Comparison of ENCODE assay signal across 2 cellular contexts in genomic region chr19:8022275-8022674, GRCh38.
TF ChIP-seq lines count a peak whose summit lies in the region.

No MANE protein-coding gene starts in this region.

TF ChIP-seq in HEK293, 187 proteins besides CTCF, POLR2A, EP300 and RAD21:
- TF ChIP-seq ZNF530 (tag by site-specific recombination; IDR thresholded peaks at IDR 0.05; ENCODE audit: low read depth): no peak
- TF ChIP-seq ZNF473 (tag by site-specific recombination; IDR thresholded peaks at IDR 0.05): no peak
- TF ChIP-seq ZNF132 (tag by site-specific recombination; IDR thresholded peaks at IDR 0.05; ENCODE audit: borderline replicate concordance): no peak
- no peak for TF ChIP-seq PRDM4 (tag by site-specific recombination; IDR thresholded peaks at IDR 0.05)
- no peak for TF ChIP-seq ZNF645 (tag by site-specific recombination; IDR thresholded peaks at IDR 0.05)
- TF ChIP-seq BCL6B (tag by site-specific recombination; IDR thresholded peaks at IDR 0.05): no peak
- no peak for TF ChIP-seq GFI1B (tag by site-specific recombination; IDR thresholded peaks at IDR 0.05)
- TF ChIP-seq ZNF148 (tag by site-specific recombination; IDR thresholded peaks at IDR 0.05; ENCODE audit: borderline replicate concordance): no peak
- TF ChIP-seq ZNF596 (tag by site-specific recombination; IDR thresholded peaks at IDR 0.05): peak; percentile 70
- no peak for TF ChIP-seq ZNF677 (tag by site-specific recombination; IDR thresholded peaks at IDR 0.05)
- TF ChIP-seq HOXD13 (CRISPR knock-in tag; IDR thresholded peaks at IDR 0.05; ENCODE audit: borderline replicate concordance): no peak
- TF ChIP-seq ZNF138 (tag by site-specific recombination; IDR thresholded peaks at IDR 0.05; ENCODE audit: borderline replicate concordance): no peak
- TF ChIP-seq PRDM1 (tag by site-specific recombination; IDR thresholded peaks at IDR 0.05): 0 out of 2 replicates have a peak, but pooled peaks have one; percentile 3
- no peak for TF ChIP-seq ZNF521 (tag by site-specific recombination; IDR thresholded peaks at IDR 0.05)
- TF ChIP-seq ZNF658 (tag by site-specific recombination; IDR thresholded peaks at IDR 0.05): no peak
- no peak for TF ChIP-seq ZXDB (tag by site-specific recombination; IDR thresholded peaks at IDR 0.05)

TF ChIP-seq in K562, 482 proteins besides CTCF, POLR2A, EP300 and RAD21:
- TF ChIP-seq ZNF512 (tag; IDR thresholded peaks at IDR 0.05) (peak; percentile 69), NFIC (IDR thresholded peaks at IDR 0.05) (peak; percentile 42; the same call in 1 of the 2 replicates), SRSF3 (IDR thresholded peaks at IDR 0.05; ENCODE audit: insufficient read depth, low read length) (no peak), NCOR1 (IDR thresholded peaks at IDR 0.05) (peak; percentile 29; the same call in 1 of the 2 replicates), HIVEP1 (CRISPR knock-in tag; IDR thresholded peaks at IDR 0.05) (no peak), CBFA2T2 (conservative IDR thresholded peaks at IDR 0.05) (peak; percentile 32), TAL1 (IDR thresholded peaks at IDR 0.05) (peak; percentile 46; the same call in 1 of the 2 replicates), ZSCAN32 (CRISPR knock-in tag; IDR thresholded peaks at IDR 0.05) (no peak), DPF2 (IDR thresholded peaks at IDR 0.05) (peak; percentile 51; the same call in 1 of the 2 replicates), CXXC5 (CRISPR knock-in tag; IDR thresholded peaks at IDR 0.05) (peak; percentile 66), ARNT (IDR thresholded peaks at IDR 0.05) (peak in 1 of 2 experiments; percentile 28; a peak in 1 of 4 replicates), CREM (IDR thresholded peaks at IDR 0.05; ENCODE audit: low read depth) (0 out of 2 replicates have a peak, but pooled peaks have one; percentile 17), TCF3 (CRISPR knock-in tag; IDR thresholded peaks at IDR 0.05) (peak; percentile 46), HOXB6 (CRISPR knock-in tag; IDR thresholded peaks at IDR 0.05; ENCODE audit: borderline replicate concordance) (no peak), NUFIP1 (IDR thresholded peaks at IDR 0.05; ENCODE audit: partially characterized antibody) (no peak), CBFA2T3 (IDR thresholded peaks at IDR 0.05) (peak; percentile 67), ARID1B (IDR thresholded peaks at IDR 0.05) (peak; percentile 51), NR2C1 (IDR thresholded peaks at IDR 0.05) (peak; percentile 51; the same call in 1 of the 2 replicates), NR2C1 (tag; IDR thresholded peaks at IDR 0.05) (no peak)
